ENCODE assay signal across 29 cellular contexts in genomic region chr5:11370985-11371384, GRCh38.
"Had no signal": no experiment of that assay in that cellular context is flagged by ENCODE, and none has a peak within 500 bp of the region (broad histone marks: within the 10 kb centered on the region; RNA-seq: fewer than 3 reads in every experiment).

No MANE protein-coding gene starts in this region.

- H3K36me3 ChIP-seq: brain microvascular endothelial cell, esophagus squamous epithelium, gastroesophageal sphincter had no signal

- FAIRE-seq: astrocyte, bronchial epithelial cell had no signal

- ATAC-seq: activated CD4-positive, CD25-positive, alpha-beta regulatory T cell treated with anti-CD3 and anti-CD28 coated beads, Interleukin-2, amount 50 U/mL, for 24 hours; activated CD8-positive, alpha-beta T cell treated with anti-CD3 and anti-CD28 coated beads for 36 hours; activated T-cell treated with anti-CD3 and anti-CD28 coated beads, Interleukin-2, amount 50 U/mL, for 4 hours; activated T-helper 17 cell treated with anti-CD3 and anti-CD28 coated beads, Interleukin-2, amount 50 U/mL, for 72 hours; effector memory CD8-positive, alpha-beta T cell; gastroesophageal sphincter; T-helper 17 cell had no signal

- H3K4me1 ChIP-seq: esophagus squamous epithelium, gastroesophageal sphincter had no signal

- H3K27ac ChIP-seq: brain microvascular endothelial cell, esophagus squamous epithelium, gastroesophageal sphincter, WERI-Rb-1 had no signal

- H3K9me3 ChIP-seq: esophagus squamous epithelium, gastroesophageal sphincter had no signal

- H3K27me3 ChIP-seq: brain microvascular endothelial cell, esophagus squamous epithelium, gastroesophageal sphincter had no signal

- DNase-seq: activated B cell treated with CpG ODN at 0.5 μM for 24 hours; activated CD4-positive, alpha-beta T cell treated with anti-CD3 and anti-CD28 coated beads for 48 hours; activated CD4-positive, alpha-beta T cell treated with anti-CD3 and anti-CD28 coated beads, Interleukin-2, amount 50 U/mL, for 1 hour; activated CD4-positive, alpha-beta T cell treated with anti-CD3 and anti-CD28 coated beads, Interleukin-2, amount 50 U/mL, for 48 hours; activated CD8-positive, alpha-beta memory T cell treated with anti-CD3 and anti-CD28 coated beads for 24 hours; activated CD8-positive, alpha-beta T cell treated with anti-CD3 and anti-CD28 coated beads for 36 hours; activated effector memory CD4-positive, alpha-beta T cell treated with Interleukin-2 at 50 U/mL for 16 hours; activated gamma-delta T cell treated with Interleukin-2 at 50 U/mL for 16 hours; activated naive CD4-positive, alpha-beta T cell treated with anti-CD3 and anti-CD28 coated beads, Interleukin-2, amount 50 U/mL, for 16 hours; activated naive CD4-positive, alpha-beta T cell treated with Interleukin-2 at 50 U/mL for 16 hours; activated T-cell treated with anti-CD3 and anti-CD28 coated beads, Interleukin-2, amount 50 U/mL, for 4 hours; amniotic stem cell; anterior cingulate cortex; brain microvascular endothelial cell; cortex of kidney; dermis blood vessel endothelial cell; effector CD4-positive, alpha-beta T cell; effector memory CD8-positive, alpha-beta T cell; esophagus squamous epithelium; foreskin melanocyte; T-helper 1 cell; T-helper 17 cell; T1000; WERI-Rb-1 had no signal

- H3K4me3 ChIP-seq: esophagus squamous epithelium, gastroesophageal sphincter had no signal
